In genomic region chr16:4309102-4309832, GRCh38 we compare ENCODE assay signal across 10 cellular contexts. TPM values are rescaled to one million over a fixed set of nuclear protein-coding genes. Genes with fewer than 3 reads are reported as not detected.
DNase-seq lines count a peak whose midpoint lies in the region; ATAC-seq, FAIRE-seq and TF ChIP-seq lines count a peak whose summit lies in the region.
"Had no signal": no experiment of that assay in that cellular context is flagged by ENCODE, and none has a peak within 500 bp of the region (broad histone marks: within the 10 kb centered on the region; RNA-seq: fewer than 3 reads in every experiment).

No MANE protein-coding gene starts in this region.

- no peaks in the 10 kb centered on the region for H3K9me3 Mint-ChIP-seq in IgD-negative memory B cell

- no peaks in the 10 kb centered on the region for H3K36me3 ChIP-seq in effector memory CD4-positive, alpha-beta T cell (ENCODE audit: control insufficient read depth, insufficient read depth, low read length)
- H3K36me3 ChIP-seq in pancreas (no peaks in the 10 kb centered on the region), prostate gland (no peaks in the 10 kb centered on the region)

- DNase-seq in activated CD4-positive, alpha-beta T cell treated with anti-CD3 and anti-CD28 coated beads for 48 hours = peak; percentile 35
- no peak for DNase-seq in activated CD4-positive, alpha-beta T cell treated with anti-CD3 and anti-CD28 coated beads, Interleukin-2, amount 50 U/mL, for 48 hours
- DNase-seq in effector memory CD4-positive, alpha-beta T cell = no peak
- peak in 5 of 6 donors; percentile 83 to 88 (median 86) for DNase-seq in pancreas
- no peak for DNase-seq in prostate gland (ENCODE audit: low spot score)
- DNase-seq: midbrain, NCI-H1694 had no signal

- ATAC-seq in pancreas (peak; percentile 49 to 55 (median 51)), GM18502 (IDR thresholded peaks at IDR 0.05; ENCODE audit: poor library complexity, unreplicated experiment) (no peak), GM21367 (IDR thresholded peaks at IDR 0.05; ENCODE audit: unreplicated experiment) (no peak)

- peaks cover 3% of the 10 kb centered on the region for H3K27me3 Mint-ChIP-seq in IgD-negative memory B cell

- peaks cover 18 to 25% (median 21%) of the 10 kb centered on the region in 3 donors for H3K4me1 Mint-ChIP-seq in IgD-negative memory B cell

- H3K9me3 ChIP-seq in effector memory CD4-positive, alpha-beta T cell (ENCODE audit: control insufficient read depth, low read length) = no peaks in the 10 kb centered on the region
- H3K9me3 ChIP-seq in pancreas (no peaks in the 10 kb centered on the region), prostate gland (no peaks in the 10 kb centered on the region)

- H3K4me3 Mint-ChIP-seq in IgD-negative memory B cell = peak overlapping the region; percentile 39 to 84 (median 56)

- WGBS in pancreas, 2 donors = 48 to 52% methylated on average over 14 of the region's 14 CpGs
- WGBS in prostate gland = 86% methylated on average over 14 of the region's 14 CpGs

- H3K36me3 Mint-ChIP-seq in IgD-negative memory B cell = no peaks in the 10 kb centered on the region

- H3K27me3 ChIP-seq in effector memory CD4-positive, alpha-beta T cell (replicated peaks; ENCODE audit: control insufficient read depth, insufficient read depth, low read length, poor library complexity, severe bottlenecking) = no peaks in the 10 kb centered on the region
- no peaks in the 10 kb centered on the region for H3K27me3 ChIP-seq in pancreas
- H3K27me3 ChIP-seq in prostate gland (replicated peaks; ENCODE audit: insufficient read depth) = no peaks in the 10 kb centered on the region

- H3K4me1 ChIP-seq in effector memory CD4-positive, alpha-beta T cell (ENCODE audit: control insufficient read depth, insufficient read depth, low read length, poor library complexity, severe bottlenecking) = peaks cover 20% of the 10 kb centered on the region
- H3K4me1 ChIP-seq in pancreas = peaks cover 0 to 26% (median 0%) of the 10 kb centered on the region in 3 donors
- H3K4me1 ChIP-seq in prostate gland (replicated peaks) = no peaks in the 10 kb centered on the region

- intact Hi-C loops in pancreas (cut with DNase I) = no loop called here
- intact Hi-C loops in prostate gland (cut with DNase I) = no loop called here

- peak overlapping the region; percentile 31 to 91 (median 78) for H3K27ac Mint-ChIP-seq in IgD-negative memory B cell

- H3K27ac ChIP-seq in effector memory CD4-positive, alpha-beta T cell (ENCODE audit: insufficient read depth, low read length, poor library complexity, severe bottlenecking) = peak overlapping the region; percentile 13
- H3K27ac ChIP-seq in pancreas (peak overlapping the region in 3 of 4 donors; percentile 42 to 84 (median 72)), prostate gland (no peak overlapping the region)

- no peak for TF ChIP-seq POLR2A in prostate gland (IDR thresholded peaks at IDR 0.05)

- TF ChIP-seq CTCF in pancreas (IDR thresholded peaks at IDR 0.05) (no peak), prostate gland (IDR thresholded peaks at IDR 0.05) (no peak)

- H3K4me3 ChIP-seq in effector memory CD4-positive, alpha-beta T cell (ENCODE audit: insufficient read depth, low read depth, low read length, poor library complexity, severe bottlenecking) = no peak overlapping the region
- no peak overlapping the region for H3K4me3 ChIP-seq in pancreas
- no peak overlapping the region for H3K4me3 ChIP-seq in prostate gland

- no peak for FAIRE-seq in pancreas (lab: Jason Lieb, UNC)

RNA-seq across cellular contexts. Expression of gene GLIS2, which starts 6.6 kb away (rescaled TPM):
- not detected for polyA plus RNA-seq in IgD-negative memory B cell
- total RNA-seq in pancreas = 10 to 100 TPM in 4 of 6 donors, 1 to 10 TPM in 2; 5.5 to 14.9 (median 10.9) TPM
- polyA plus RNA-seq in pancreas = 10 to 100 TPM in 1 of 2 donors, 1 to 10 TPM in 1; 7.3 to 15.1 TPM
- 10 to 100 TPM in 1 of 2 donors, 1 to 10 TPM in 1; 3.8 to 10.5 TPM for total RNA-seq in prostate gland

RNA-seq across cellular contexts. Expression of gene TFAP4, which starts 36.4 kb away (rescaled TPM):
- polyA plus RNA-seq in IgD-negative memory B cell (1.2 TPM), pancreas (10 to 100 TPM in 1 of 2 donors, 1 to 10 TPM in 1; 6.1 to 10.7 TPM)
- total RNA-seq in pancreas (10 to 100 TPM in 4 of 6 donors, 1 to 10 TPM in 2; 8.6 to 17.9 (median 12.9) TPM), prostate gland (10 to 100 TPM in 1 of 2 donors, 1 to 10 TPM in 1; 9.0 to 12.8 TPM)

RNA-seq across cellular contexts. Expression of gene PAM16, which starts 41.9 kb away (rescaled TPM):
- 40.4 TPM for polyA plus RNA-seq in IgD-negative memory B cell
- 10 to 100 TPM; 12.2 to 29.6 (median 22.7) TPM for total RNA-seq in pancreas
- polyA plus RNA-seq in pancreas = 100 to 1,000 TPM in 1 of 2 donors, 10 to 100 TPM in 1; 69.6 to 106 TPM
- 100 to 1,000 TPM in 1 of 2 donors, 10 to 100 TPM in 1; 28.6 to 100 TPM for total RNA-seq in prostate gland

Comparison
In these comparisons a context has a peak if more than half of its experiments do, and no peak if none do; other contexts are left out.
1. DNase-seq: peak in activated CD4-positive, alpha-beta T cell treated with anti-CD3 and anti-CD28 coated beads for 48 hours (single experiment) and pancreas (5 of 6); none in activated CD4-positive, alpha-beta T cell treated with anti-CD3 and anti-CD28 coated beads, Interleukin-2, amount 50 U/mL, for 48 hours (0 of 2), effector memory CD4-positive, alpha-beta T cell (0 of 3) and prostate gland (single experiment).
2. H3K27ac ChIP-seq: peak in effector memory CD4-positive, alpha-beta T cell (single experiment) and pancreas (3 of 4); none in prostate gland (0 of 2).
3. ATAC-seq: peak in pancreas (4 of 4); none in GM18502 (single experiment) and GM21367 (single experiment).